In the genomic region with DNA sequence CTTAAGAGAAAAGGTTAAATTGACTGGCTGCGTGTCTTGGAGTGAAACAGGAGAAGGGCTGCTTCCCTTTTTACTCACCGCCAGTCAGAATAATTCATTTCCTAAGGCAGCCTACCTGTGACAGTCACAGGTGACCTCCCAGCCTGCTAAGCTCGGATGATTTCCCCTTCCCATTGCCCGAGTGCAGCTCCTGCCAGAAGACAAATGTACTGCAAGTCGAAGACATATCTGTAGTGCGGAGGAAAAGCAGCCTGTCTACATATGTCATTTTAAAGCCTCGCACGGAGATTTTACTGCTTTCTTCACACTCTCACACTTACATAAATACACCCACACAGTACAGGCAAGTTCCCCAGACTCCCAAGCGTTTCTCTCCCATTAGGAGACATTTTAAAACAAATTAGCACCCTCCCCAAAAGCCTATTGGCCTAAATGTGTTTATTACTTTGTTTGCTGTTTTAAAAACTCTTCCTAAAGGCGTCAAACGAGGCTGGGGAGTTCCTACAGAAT, we compare ENCODE assay signal across 8 cellular contexts.
DNase-seq lines count a peak whose midpoint lies in the region; ATAC-seq and TF ChIP-seq lines count a peak whose summit lies in the region.

No MANE protein-coding gene starts in this region.

- BruUV-seq in Calu3 (replicated peaks; lab: Mats Ljungman, UMichigan) (TSS peak; percentile 41), MCF 10A (replicated peaks; lab: Mats Ljungman, UMichigan) (TSS peak; percentile 59)

- H3K27ac Mint-ChIP-seq in Calu3 (ENCODE audit: unreplicated experiment) = peak overlapping the region; percentile 96
- peak overlapping the region; percentile 91 for H3K27ac Mint-ChIP-seq in MCF 10A (ENCODE audit: low read depth, unreplicated experiment)

- intact Hi-C loops in Calu3 (cut with micrococcal nuclease; ENCODE audit: unreplicated experiment) = loop anchor here (1.0 to 5.0 kb wide), 7 partner anchors 135 to 815 kb away; no protein-coding TSS in a partner anchor
- intact Hi-C loops in MCF 10A (cut with micrococcal nuclease) = loop anchor here (1.0 to 10.0 kb wide), 9 partner anchors 147 to 1741 kb away; no protein-coding TSS in a partner anchor
- intact Hi-C loops in left colon (cut with DNase I, micrococcal nuclease) = loop anchor here in 1 of 2 donors (5.0 kb wide), 1 partner anchor 70 kb away; no protein-coding TSS in a partner anchor

- POLR2A ChIA-PET in MCF 10A (lab: Yijun Ruan, JAX) = interaction anchor here (0.5 to 6.7 kb wide), 26 partner anchors 11 to 955 kb away, joined by 3 to 106 read pairs (median 3); a partner anchor contains a TSS

- H3K9me3 Mint-ChIP-seq in Calu3 (ENCODE audit: low read depth, unreplicated experiment) (no peaks in the 10 kb centered on the region), MCF 10A (ENCODE audit: unreplicated experiment) (no peaks in the 10 kb centered on the region)

- H3K4me3 Mint-ChIP-seq in Calu3 (ENCODE audit: low read depth, unreplicated experiment) = peak overlapping the region; percentile 50
- peak overlapping the region; percentile 44 for H3K4me3 Mint-ChIP-seq in MCF 10A (ENCODE audit: unreplicated experiment)

- CTCF ChIA-PET in Calu3 (lab: Charles Lee) = interaction anchor here (0.6 to 2.0 kb wide), 7 partner anchors 185 to 665 kb away, joined by 3 to 8 read pairs (median 5); no protein-coding TSS in a partner anchor
- CTCF ChIA-PET in MCF 10A (lab: Yijun Ruan, JAX) = interaction anchor here (0.5 to 1.6 kb wide), 19 partner anchors 12 to 1745 kb away, joined by 3 to 6 read pairs (median 3); no protein-coding TSS in a partner anchor

- peak; percentile 59 for DNase-seq in Calu3
- peak; percentile 64 for DNase-seq in MCF 10A (ENCODE audit: unreplicated experiment)
- peak; percentile 31 to 45 for DNase-seq in left colon
- DNase-seq in ureter (ENCODE audit: low spot score) = peak; percentile 51
- no peak for DNase-seq in activated CD4-positive, alpha-beta T cell treated with anti-CD3 and anti-CD28 coated beads, Interleukin-2, amount 50 U/mL, for 48 hours
- DNase-seq in HUDEP-2 (lab: John Stamatoyannopoulos, UW; ENCODE audit: unreplicated experiment in 76 of 76) = no peak

- peaks cover 53% of the 10 kb centered on the region for H3K4me1 Mint-ChIP-seq in Calu3 (ENCODE audit: low read depth, unreplicated experiment)
- H3K4me1 Mint-ChIP-seq in MCF 10A (ENCODE audit: insufficient read depth, unreplicated experiment) = peaks cover 53% of the 10 kb centered on the region

- H3K27me3 Mint-ChIP-seq in Calu3 (ENCODE audit: unreplicated experiment) (no peaks in the 10 kb centered on the region), MCF 10A (ENCODE audit: insufficient read depth, unreplicated experiment) (no peaks in the 10 kb centered on the region)

- TF ChIP-seq CTCF in Calu3 (IDR thresholded peaks at IDR 0.05; ENCODE audit: unreplicated experiment) = no peak
- TF ChIP-seq CTCF in MCF 10A (IDR thresholded peaks at IDR 0.05; ENCODE audit: unreplicated experiment) = peak; percentile 15

- peak; percentile 59 for ATAC-seq in GM21360 (IDR thresholded peaks at IDR 0.05; ENCODE audit: unreplicated experiment)
- peak; percentile 42 for ATAC-seq in HG03521 (IDR thresholded peaks at IDR 0.05; ENCODE audit: unreplicated experiment)
- ATAC-seq in left colon = peak; percentile 42

- H3K36me3 Mint-ChIP-seq in Calu3 (ENCODE audit: insufficient read depth, unreplicated experiment) (peaks cover 34% of the 10 kb centered on the region), MCF 10A (ENCODE audit: insufficient read depth, unreplicated experiment) (no peaks in the 10 kb centered on the region)

Comparison
In these comparisons a context has a peak if more than half of its experiments do, and no peak if none do; other contexts are left out.
1. DNase-seq: peak in Calu3 (single experiment), MCF 10A (single experiment), left colon (2 of 2) and ureter (single experiment); none in activated CD4-positive, alpha-beta T cell treated with anti-CD3 and anti-CD28 coated beads, Interleukin-2, amount 50 U/mL, for 48 hours (0 of 2) and HUDEP-2 (0 of 76).
2. Peak in every context shown above with its lines, with median percentiles within 50 percentile points of each other: ATAC-seq.